In the genomic region with DNA sequence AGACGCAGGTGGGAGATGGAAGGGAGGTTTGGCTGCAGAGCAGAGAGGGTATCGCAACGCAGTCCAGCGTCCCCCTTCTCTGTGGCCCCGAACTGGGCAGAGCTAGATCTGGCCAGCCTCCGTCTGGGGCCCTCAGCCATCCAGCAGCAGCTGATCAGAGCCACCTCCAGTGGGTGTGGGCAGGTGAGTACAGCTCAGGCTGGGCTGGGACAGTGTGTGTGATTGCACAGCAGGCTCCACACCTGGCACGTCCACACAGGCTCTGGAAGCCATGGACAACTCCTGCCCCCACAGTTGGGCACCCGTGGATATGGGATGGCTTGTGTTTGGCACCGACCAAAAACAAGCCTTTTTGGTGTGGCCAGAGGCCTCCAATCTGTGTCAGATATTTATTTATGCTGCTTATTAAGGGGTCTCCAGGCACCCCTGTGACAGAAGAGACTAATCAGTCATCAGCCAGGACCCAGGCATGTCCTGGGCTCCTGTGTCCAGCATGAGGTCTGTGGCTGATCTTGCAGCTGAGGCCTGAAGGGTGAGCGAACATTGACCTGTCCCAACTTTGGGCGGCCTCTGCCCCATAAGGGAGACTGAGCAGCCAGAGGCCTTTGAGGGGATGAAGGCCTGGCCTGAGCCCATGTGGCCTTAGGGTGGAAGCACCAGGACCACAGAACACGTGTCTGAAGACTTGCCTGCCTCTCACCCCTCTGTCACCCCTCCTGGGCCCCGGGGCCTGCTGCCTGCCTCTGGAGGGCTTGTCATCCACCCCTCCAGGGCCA, we compare ENCODE assay signal across 9 cellular contexts. TPM values are rescaled to one million over a fixed set of nuclear protein-coding genes. Genes with fewer than 3 reads are reported as not detected.
DNase-seq lines count a peak whose midpoint lies in the region; ATAC-seq and TF ChIP-seq lines count a peak whose summit lies in the region.
"Had no signal": no experiment of that assay in that cellular context is flagged by ENCODE, and none has a peak within 500 bp of the region (broad histone marks: within the 10 kb centered on the region; RNA-seq: fewer than 3 reads in every experiment).

No MANE protein-coding gene starts in this region.

- no peaks in the 10 kb centered on the region for H3K27me3 ChIP-seq in CD4-positive, alpha-beta T cell (ENCODE audit: control insufficient read depth, insufficient read depth, low read length)
- H3K27me3 ChIP-seq in Panc1 (ENCODE audit: control insufficient read depth, insufficient read depth, low read length), result no peaks in the 10 kb centered on the region
- H3K27me3 ChIP-seq in duodenal mucosa (ENCODE audit: control insufficient read depth in 1 of 2, insufficient read depth in 2 of 2, low read length in 2 of 2), result no peaks in the 10 kb centered on the region
- no peaks in the 10 kb centered on the region for H3K27me3 ChIP-seq in prostate gland (replicated peaks; ENCODE audit: insufficient read depth)
- no peaks in the 10 kb centered on the region for H3K27me3 ChIP-seq in SK-N-SH (ENCODE audit: insufficient read depth)

- H3K9me3 ChIP-seq in CD4-positive, alpha-beta T cell (ENCODE audit: control insufficient read depth, low read length), result no peaks in the 10 kb centered on the region
- H3K9me3 ChIP-seq in Panc1 (ENCODE audit: control insufficient read depth, insufficient read depth, low read depth, low read length), result no peaks in the 10 kb centered on the region
- H3K9me3 ChIP-seq in duodenal mucosa (ENCODE audit: control insufficient read depth in 1 of 2, low read length in 2 of 2), result no peaks in the 10 kb centered on the region
- no peaks in the 10 kb centered on the region for H3K9me3 ChIP-seq in prostate gland
- no peaks in the 10 kb centered on the region for H3K9me3 ChIP-seq in SK-N-SH

- TF ChIP-seq EP300 in SK-N-SH (IDR thresholded peaks at IDR 0.05; ENCODE audit: borderline replicate concordance in 1 of 2, low read depth in 1 of 2, low read length in 1 of 2), result no peak

- peaks cover 15% of the 10 kb centered on the region for H3K4me1 Mint-ChIP-seq in CD4-positive, alpha-beta T cell (ENCODE audit: low read depth)

- BruUV-seq in Panc1 (replicated peaks; lab: Mats Ljungman, UMichigan), result no TSS peak

- H3K9ac ChIP-seq in duodenal mucosa (ENCODE audit: low read depth in 1 of 2, low read length in 2 of 2), result peak overlapping the region in 1 of 2 donors; percentile 33
- no peak overlapping the region for H3K9ac ChIP-seq in SK-N-SH

- peaks cover 64% of the 10 kb centered on the region for H3K36me3 Mint-ChIP-seq in CD4-positive, alpha-beta T cell (ENCODE audit: low read depth)

- H3K9me2 ChIP-seq in SK-N-SH, result no peaks in the 10 kb centered on the region

- no peak for ATAC-seq in CD4-positive, alpha-beta T cell (ENCODE audit: poor library complexity)
- ATAC-seq in Panc1 (peak; percentile 17), GM21528 (IDR thresholded peaks at IDR 0.05; ENCODE audit: low FRiP score, unreplicated experiment) (no peak)

- no peak overlapping the region for H3K4me2 ChIP-seq in SK-N-SH

- 72% methylated on average over 13 of the region's 13 CpGs for WGBS in prostate gland
- WGBS in SK-N-SH (ENCODE audit: low lambda C conversion rate), result 80% methylated on average over 1 of the region's 13 CpGs

- no peak for TF ChIP-seq CTCF in CD4-positive, alpha-beta T cell (IDR thresholded peaks at IDR 0.05)
- TF ChIP-seq CTCF in Panc1 (IDR thresholded peaks at IDR 0.05) (no peak), prostate gland (IDR thresholded peaks at IDR 0.05) (no peak), SK-N-SH (IDR thresholded peaks at IDR 0.05) (no peak)

- H3F3A ChIP-seq in SK-N-SH (replicated peaks; ENCODE audit: insufficient read depth), result no peaks in the 10 kb centered on the region

- H3K4me3 ChIP-seq in Panc1 (ENCODE audit: low read depth in 2 of 2, low read length in 2 of 2) (no peak overlapping the region), duodenal mucosa (ENCODE audit: low read depth in 1 of 2, low read length in 2 of 2) (no peak overlapping the region), prostate gland (no peak overlapping the region), SK-N-SH (ENCODE audit: low read depth in 2 of 2, low read length in 1 of 2) (no peak overlapping the region)

- no peaks in the 10 kb centered on the region for H3K9me3 Mint-ChIP-seq in CD4-positive, alpha-beta T cell

- peaks cover 34% of the 10 kb centered on the region for H3K4me1 ChIP-seq in Panc1 (ENCODE audit: control insufficient read depth, insufficient read depth, low read length)
- H3K4me1 ChIP-seq in duodenal mucosa (ENCODE audit: control insufficient read depth in 1 of 2, insufficient read depth in 2 of 2, low read length in 2 of 2), result peaks cover 0 to 17% of the 10 kb centered on the region in 2 donors
- peaks cover 5% of the 10 kb centered on the region for H3K4me1 ChIP-seq in prostate gland (replicated peaks)
- H3K4me1 ChIP-seq in SK-N-SH (ENCODE audit: control insufficient read depth in 1 of 2, insufficient read depth in 2 of 2, low read depth in 1 of 2, low read length in 1 of 2), result peaks cover 0 to 6% of the 10 kb centered on the region in 2 experiments; a peak in 1 of 4 replicates

- H3K4me3 Mint-ChIP-seq in CD4-positive, alpha-beta T cell, result no peak overlapping the region

- no peak for DNase-seq in CD4-positive, alpha-beta T cell
- DNase-seq in Panc1 (ENCODE audit: low read depth, low spot score) (no peak), prostate gland (ENCODE audit: low spot score) (no peak), SK-N-SH (no peak), SK-N-DZ (ENCODE audit: low spot score) (no peak), NAMALWA (ENCODE audit: low spot score) (no peak)

- H4K20me1 ChIP-seq in SK-N-SH (ENCODE audit: insufficient read depth), result no peaks in the 10 kb centered on the region

- H2AFZ ChIP-seq in SK-N-SH (ENCODE audit: low read depth), result no peak overlapping the region

- intact Hi-C loops in CD4-positive, alpha-beta T cell (cut with DNase I, micrococcal nuclease), result loop anchor here (1.0 to 10.0 kb wide), 3 partner anchors 121 to 601 kb away; no protein-coding TSS in a partner anchor
- intact Hi-C loops in Panc1 (cut with micrococcal nuclease; ENCODE audit: unreplicated experiment) (no loop called here), prostate gland (cut with DNase I) (loop anchor here (10.0 kb wide), 1 partner anchor 221 kb away; a partner anchor contains a TSS)

- H3K27ac ChIP-seq in CD4-positive, alpha-beta T cell (ENCODE audit: low read depth, low read length), result peak overlapping the region; percentile 3
- peak overlapping the region; percentile 23; the same call in 1 of the 2 replicates for H3K27ac ChIP-seq in Panc1 (ENCODE audit: low read length)
- peak overlapping the region; percentile 8 for H3K27ac ChIP-seq in duodenal mucosa (ENCODE audit: low read depth, low read length)
- H3K27ac ChIP-seq in prostate gland, result peak overlapping the region; percentile 70
- H3K27ac ChIP-seq in SK-N-SH (ENCODE audit: low read depth in 2 of 2, low read length in 1 of 2), result no peak overlapping the region

- POLR2A ChIA-PET in CD4-positive, alpha-beta T cell (lab: Charles Lee), result interaction anchor here (0.9 to 2.3 kb wide), 8 partner anchors 57 to 503 kb away, joined by 3 to 12 read pairs (median 4); a partner anchor contains a TSS
- POLR2A ChIA-PET in Panc1 (lab: Charles Lee), result no interaction called here
- POLR2A ChIA-PET in SK-N-SH (lab: Yijun Ruan, JAX), result no interaction called here

- no peak for TF ChIP-seq POLR2A in prostate gland (IDR thresholded peaks at IDR 0.05)

- peak overlapping the region; percentile 47 for H3K27ac Mint-ChIP-seq in CD4-positive, alpha-beta T cell

- H3K27me3 Mint-ChIP-seq in CD4-positive, alpha-beta T cell, result no peaks in the 10 kb centered on the region

- H3K36me3 ChIP-seq in Panc1 (ENCODE audit: control insufficient read depth, insufficient read depth, low read length), result no peaks in the 10 kb centered on the region; the same call in 1 of the 2 replicates
- H3K36me3 ChIP-seq in duodenal mucosa (ENCODE audit: control insufficient read depth in 1 of 2, insufficient read depth in 2 of 2, low read length in 2 of 2), result peaks cover 58 to 89% of the 10 kb centered on the region in 2 donors
- H3K36me3 ChIP-seq in prostate gland, result peaks cover 0 to 11% of the 10 kb centered on the region in 2 donors
- peaks cover 0 to 17% of the 10 kb centered on the region in 2 experiments for H3K36me3 ChIP-seq in SK-N-SH (replicated peaks in 1 of 2; ENCODE audit: control insufficient read depth in 1 of 2, insufficient read depth in 2 of 2, low read length in 1 of 2)

- CTCF ChIA-PET in CD4-positive, alpha-beta T cell (lab: Charles Lee), result interaction anchor here (1.8 to 3.5 kb wide), 2 partner anchors 123 to 145 kb away, joined by 3 to 54 read pairs; a partner anchor contains a TSS
- CTCF ChIA-PET in Panc1 (lab: Charles Lee), result interaction anchor here (0.6 kb wide), 1 partner anchor 12 kb away, joined by 4 read pairs; no protein-coding TSS in a partner anchor
- CTCF ChIA-PET in SK-N-SH (lab: Yijun Ruan, JAX), result interaction anchor here (0.9 to 2.4 kb wide), 4 partner anchors 8 to 603 kb away, joined by 3 to 7 read pairs (median 4); no protein-coding TSS in a partner anchor

- in situ Hi-C loops in Panc1 (cut with HindIII; ENCODE audit: low pct_unique_long_range_greater_than_20kb, low sequenced_read_pairs), result no loop called here

- TF ChIP-seq RAD21 in SK-N-SH (IDR thresholded peaks at IDR 0.05; ENCODE audit: low read length), result no peak

- H3K79me2 ChIP-seq in SK-N-SH (ENCODE audit: insufficient read depth), result no peaks in the 10 kb centered on the region

RNA-seq across cellular contexts. Expression of a gene that starts 18.6 kb away (rescaled TPM):
- 10 to 100 TPM; 13.4 to 17.3 TPM for total RNA-seq in CD4-positive, alpha-beta T cell
- 46.6 TPM for total RNA-seq in Panc1 (2021; ENCODE audit: unreplicated experiment)
- 52.3 TPM for polyA plus RNA-seq in Panc1 (2012; ENCODE audit: insufficient read length)
- total RNA-seq in prostate gland, result 10 to 100 TPM; 27.8 to 29.1 TPM
- 22.9 and 25.8 TPM in 2 replicates for polyA plus RNA-seq in SK-N-SH (2012; rRNA removed)
- polyA plus RNA-seq in SK-N-SH (2012; cell fraction: cytosol; rRNA removed), result 17.1 and 22.6 TPM in 2 replicates
- 16.8 and 21.7 TPM in 2 replicates for polyA plus RNA-seq in SK-N-SH (2012; cell fraction: nucleus; rRNA removed)
- polyA plus RNA-seq in SK-N-DZ (2014; cell fraction: cytosol; rRNA removed), result 30.7 and 33.7 TPM in 2 replicates
- polyA plus RNA-seq in SK-N-DZ (2014; cell fraction: nucleus; rRNA removed), result 20.4 and 33.4 TPM in 2 replicates

RNA-seq across cellular contexts. Expression of a gene that starts 35.2 kb away (rescaled TPM):
- not detected for total RNA-seq in CD4-positive, alpha-beta T cell
- total RNA-seq in Panc1 (2021; ENCODE audit: unreplicated experiment) (1.5 TPM), prostate gland (10 to 100 TPM in 1 of 2 donors, 1 to 10 TPM in 1; 7.2 to 93.6 TPM)
- 1.6 TPM for polyA plus RNA-seq in Panc1 (2012; ENCODE audit: insufficient read length)
- 5.5 and 5.7 TPM in 2 replicates for polyA plus RNA-seq in SK-N-SH (2012; rRNA removed)
- polyA plus RNA-seq in SK-N-SH (2012; cell fraction: cytosol; rRNA removed), result 2.0 and 3.4 TPM in 2 replicates
- 11.8 and 13.9 TPM in 2 replicates for polyA plus RNA-seq in SK-N-SH (2012; cell fraction: nucleus; rRNA removed)
- polyA plus RNA-seq in SK-N-DZ (2014; cell fraction: cytosol; rRNA removed), result 2.9 TPM in 2 replicates
- polyA plus RNA-seq in SK-N-DZ (2014; cell fraction: nucleus; rRNA removed), result 2.4 and 3.1 TPM in 2 replicates
- total RNA-seq: SK-MEL-5 had no signal

RNA-seq across cellular contexts. Expression of a gene that starts 56.7 kb away (rescaled TPM):
- total RNA-seq in CD4-positive, alpha-beta T cell, result 10 to 100 TPM; 69.5 to 71.9 TPM
- total RNA-seq in Panc1 (2021; ENCODE audit: unreplicated experiment) (71.5 TPM), prostate gland (100 to 1,000 TPM; 100 to 177 TPM)
- polyA plus RNA-seq in Panc1 (2012; ENCODE audit: insufficient read length), result 96.4 TPM
- polyA plus RNA-seq in SK-N-SH (2012; rRNA removed), result 21.1 and 47.0 TPM in 2 replicates
- polyA plus RNA-seq in SK-N-SH (2012; cell fraction: cytosol; rRNA removed), result 22.5 and 35.2 TPM in 2 replicates
- 35.9 and 40.9 TPM in 2 replicates for polyA plus RNA-seq in SK-N-SH (2012; cell fraction: nucleus; rRNA removed)
- polyA plus RNA-seq in SK-N-DZ (2014; cell fraction: cytosol; rRNA removed), result 62.2 and 66.7 TPM in 2 replicates
- polyA plus RNA-seq in SK-N-DZ (2014; cell fraction: nucleus; rRNA removed), result 53.0 and 66.4 TPM in 2 replicates

RNA-seq across cellular contexts. Expression of a gene that starts 57.1 kb away (rescaled TPM):
- 10 to 100 TPM; 41.3 to 44.2 TPM for total RNA-seq in CD4-positive, alpha-beta T cell
- total RNA-seq in Panc1 (2021; ENCODE audit: unreplicated experiment), result 34.9 TPM
- 30.7 TPM for polyA plus RNA-seq in Panc1 (2012; ENCODE audit: insufficient read length)
- total RNA-seq in prostate gland, result 10 to 100 TPM; 35.8 to 40.2 TPM
- polyA plus RNA-seq in SK-N-SH (2012; rRNA removed), result 39.6 and 47.5 TPM in 2 replicates
- 47.1 and 51.5 TPM in 2 replicates for polyA plus RNA-seq in SK-N-SH (2012; cell fraction: cytosol; rRNA removed)
- 7.8 and 15.5 TPM in 2 replicates for polyA plus RNA-seq in SK-N-SH (2012; cell fraction: nucleus; rRNA removed)
- polyA plus RNA-seq in SK-N-DZ (2014; cell fraction: cytosol; rRNA removed), result 178 and 199 TPM in 2 replicates
- 61.7 and 117 TPM in 2 replicates for polyA plus RNA-seq in SK-N-DZ (2014; cell fraction: nucleus; rRNA removed)

Comparison
In these comparisons a context has a peak if more than half of its experiments do, and no peak if none do; other contexts are left out.
1. H3K27ac ChIP-seq: peak in CD4-positive, alpha-beta T cell (single experiment), Panc1 (single experiment), duodenal mucosa (single experiment) and prostate gland (2 of 2); none in SK-N-SH (0 of 2).